ENCODE assay signal across 16 cellular contexts in the genomic region with DNA sequence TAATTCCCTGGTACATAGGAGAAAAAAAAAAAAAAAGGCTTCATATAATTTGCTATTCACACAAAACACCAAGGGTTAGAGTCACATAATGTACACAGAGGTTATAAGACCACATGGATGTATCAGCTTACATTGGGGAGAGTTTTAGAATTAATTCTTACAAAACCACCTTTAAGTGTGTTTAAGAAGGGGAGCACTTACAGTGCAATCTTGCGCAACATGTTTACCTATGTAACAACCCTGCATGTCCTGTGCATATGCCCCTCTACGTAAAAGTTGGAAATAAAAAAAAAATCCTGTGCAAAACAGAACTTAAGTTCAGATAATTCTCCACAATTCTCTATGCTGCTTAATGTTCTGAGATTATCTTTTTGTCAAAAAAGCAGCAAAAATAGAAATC.
A peak's percentile ranks its signal among the peaks of the same experiment; 100 is the strongest.
DNase-seq lines count a peak whose midpoint lies in the region; ATAC-seq, FAIRE-seq and TF ChIP-seq lines count a peak whose summit lies in the region.
"Had no signal": no experiment of that assay in that cellular context is flagged by ENCODE, and none has a peak within 500 bp of the region (broad histone marks: within the 10 kb centered on the region; RNA-seq: fewer than 3 reads in every experiment).

No MANE protein-coding gene starts in this region.

- no peaks in the 10 kb centered on the region for H3K9me3 Mint-ChIP-seq in activated T-helper 17 cell treated with anti-CD3 and anti-CD28 coated beads, Interleukin-2, amount 50 U/mL, for 72 hours
- H3K9me3 Mint-ChIP-seq: CD4-positive, CD25-positive, alpha-beta regulatory T cell; GM23338; H9 had no signal

- RAD21 ChIA-PET in GM12878 (lab: Charles Lee; ENCODE audit: unreplicated experiment) = interaction anchor here (1.3 to 1.9 kb wide), 4 partner anchors 12 to 102 kb away, joined by 3 to 5 read pairs (median 4); no protein-coding TSS in a partner anchor

- H3K4me1 ChIP-seq in GM12878 (ENCODE audit: control insufficient read depth, insufficient read depth, low read length) (peaks cover 4% of the 10 kb centered on the region; the same call in 1 of the 2 replicates), thyroid gland (peaks cover 11 to 30% of the 10 kb centered on the region in 2 donors)

- H3K36me3 Mint-ChIP-seq in activated T-helper 17 cell treated with anti-CD3 and anti-CD28 coated beads, Interleukin-2, amount 50 U/mL, for 72 hours (ENCODE audit: low read depth) = no peaks in the 10 kb centered on the region

- H2AFZ ChIP-seq in GM12878 (ENCODE audit: control insufficient read depth, low read depth, low read length) = no peak overlapping the region
- H2AFZ ChIP-seq: GM23338 had no signal

- H3K36me3 ChIP-seq in GM12878 (ENCODE audit: control insufficient read depth in 2 of 2, insufficient read depth in 2 of 2, low read length in 1 of 2) = 0 out of 4 replicates have a peak, but pooled peaks cover 0 to 4% of the 10 kb centered on the region in 2 experiments
- no peaks in the 10 kb centered on the region for H3K36me3 ChIP-seq in thyroid gland

- no peak overlapping the region for H3K9ac ChIP-seq in GM12878 (ENCODE audit: control insufficient read depth, insufficient read depth, low read length)
- H3K9ac ChIP-seq: BLaER1 treated with 17β-estradiol and CSF1 and Interleukin-3, amounts not matched to agents 10 nM and 100 nM had no signal

- no peak overlapping the region for H3K4me3 ChIP-seq in GM12878
- H3K4me3 ChIP-seq in thyroid gland (replicated peaks in 1 of 3) = no peak overlapping the region
- H3K4me3 ChIP-seq: BLaER1 treated with 17β-estradiol and CSF1 and Interleukin-3, amounts not matched to agents 10 nM and 100 nM; GM23338 had no signal

- H3K27me3 ChIP-seq in GM12878 (replicated peaks in 1 of 2; ENCODE audit: control insufficient read depth in 2 of 2, insufficient read depth in 2 of 2, low read length in 1 of 2) = no peaks in the 10 kb centered on the region
- H3K27me3 ChIP-seq in thyroid gland = no peaks in the 10 kb centered on the region
- H3K27me3 ChIP-seq: BLaER1 treated with 17β-estradiol and CSF1 and Interleukin-3, amounts not matched to agents 10 nM and 100 nM had no signal

- no peaks in the 10 kb centered on the region for H3K4me1 Mint-ChIP-seq in activated T-helper 17 cell treated with anti-CD3 and anti-CD28 coated beads, Interleukin-2, amount 50 U/mL, for 72 hours

- POLR2A ChIA-PET in GM12878 (lab: Charles Lee) = interaction anchor here (0.7 to 1.9 kb wide), 3 partner anchors 9 to 26 kb away, joined by 3 to 5 read pairs (median 3); no protein-coding TSS in a partner anchor

- H3K79me2 ChIP-seq in GM12878 (ENCODE audit: control insufficient read depth, insufficient read depth, low read length) = no peaks in the 10 kb centered on the region

- no peak for ATAC-seq in GM12878
- ATAC-seq in activated T-helper 17 cell treated with anti-CD3 and anti-CD28 coated beads, Interleukin-2, amount 50 U/mL, for 72 hours (replicated peaks) = no peak
- no peak for ATAC-seq in HG03097 (IDR thresholded peaks at IDR 0.05; ENCODE audit: low FRiP score, unreplicated experiment)
- ATAC-seq: GM23338 had no signal

- DNase-seq in NCI-H510A treated with DMSO at 0.1 percent for 48 hours (lab: John Stamatoyannopoulos, UW) (peak; percentile 9), NCI-H510A (lab: John Stamatoyannopoulos, UW) (no peak), GM12878 (ENCODE audit: low read depth, low spot score) (no peak), thyroid gland (no peak)
- DNase-seq: 8988T; ACHN; CD4-positive, CD25-positive, alpha-beta regulatory T cell; DMS53; H9 had no signal

- TF ChIP-seq RAD21 in Ishikawa (IDR thresholded peaks at IDR 0.05; ENCODE audit: low read depth) = no peak
- TF ChIP-seq RAD21 in GM12878 (IDR thresholded peaks at IDR 0.05; ENCODE audit: insufficient read depth, low read depth, low read length) = no peak

- in situ Hi-C loops in GM12878 (cut with MboI) = no loop called here

- TF ChIP-seq CTCF in GM12878 (IDR thresholded peaks at IDR 0.05 in 2 of 3, conservative IDR thresholded peaks at IDR 0.05 in 1 of 3; ENCODE audit: control insufficient read depth in 2 of 3, extremely low read depth in 1 of 3, insufficient read depth in 1 of 3, low read depth in 3 of 3, low read length in 3 of 3) (no peak), thyroid gland (IDR thresholded peaks at IDR 0.05) (no peak)

- no peak overlapping the region for H3K4me3 Mint-ChIP-seq in activated T-helper 17 cell treated with anti-CD3 and anti-CD28 coated beads, Interleukin-2, amount 50 U/mL, for 72 hours
- H3K4me3 Mint-ChIP-seq: CD4-positive, CD25-positive, alpha-beta regulatory T cell; GM23338; H9 had no signal

- peak; percentile 59 for FAIRE-seq in GM12878 (lab: Jason Lieb, UNC)
- FAIRE-seq: GM18507 had no signal

- no peaks in the 10 kb centered on the region for H4K20me1 ChIP-seq in GM12878 (ENCODE audit: control insufficient read depth, insufficient read depth)

- TF ChIP-seq EP300 in Ishikawa (IDR thresholded peaks at IDR 0.05; ENCODE audit: borderline replicate concordance) = no peak
- TF ChIP-seq EP300 in GM12878 (IDR thresholded peaks at IDR 0.05; ENCODE audit: borderline replicate concordance in 1 of 2, control insufficient read depth in 1 of 2, low read depth in 2 of 2, low read length in 2 of 2) = no peak

- H3K27ac ChIP-seq in GM12878 (ENCODE audit: control insufficient read depth, insufficient read depth) (no peak overlapping the region), thyroid gland (peak overlapping the region; percentile 42 to 68 (median 57))
- H3K27ac ChIP-seq: BLaER1 treated with 17β-estradiol and CSF1 and Interleukin-3, amounts not matched to agents 10 nM and 100 nM; HL-60 had no signal

- no peak overlapping the region for H3K4me2 ChIP-seq in GM12878 (ENCODE audit: control insufficient read depth, insufficient read depth)
- H3K4me2 ChIP-seq: GM23338 had no signal

- intact Hi-C loops in GM12878 (cut with micrococcal nuclease; ENCODE audit: unreplicated experiment) = loop anchor here (10.0 kb wide), 1 partner anchor 195 kb away; no protein-coding TSS in a partner anchor
- intact Hi-C loops in thyroid gland (cut with DNase I) = no loop called here

- no peaks in the 10 kb centered on the region for H3K27me3 Mint-ChIP-seq in activated T-helper 17 cell treated with anti-CD3 and anti-CD28 coated beads, Interleukin-2, amount 50 U/mL, for 72 hours
- H3K27me3 Mint-ChIP-seq: CD4-positive, CD25-positive, alpha-beta regulatory T cell had no signal

- SMC1A ChIA-PET in GM12878 (lab: Charles Lee; ENCODE audit: uncharacterized antibody, unreplicated experiment) = interaction anchor here (0.6 to 7.9 kb wide), 10 partner anchors 10 to 264 kb away, joined by 3 to 53 read pairs (median 4); no protein-coding TSS in a partner anchor

- CTCF ChIA-PET in GM12878 (lab: Yijun Ruan, JAX) = interaction anchor here (1.7 kb wide), 2 partner anchors 10 to 37 kb away, joined by 5 to 6 read pairs; no protein-coding TSS in a partner anchor

- TF ChIP-seq POLR2A in GM12878 (IDR thresholded peaks at IDR 0.05; ENCODE audit: low read depth, low read length) (no peak), thyroid gland (IDR thresholded peaks at IDR 0.05) (no peak)

- no peaks in the 10 kb centered on the region for H3K9me3 ChIP-seq in GM12878 (replicated peaks; ENCODE audit: control insufficient read depth, insufficient read depth, low read length)
- H3K9me3 ChIP-seq in thyroid gland = no peaks in the 10 kb centered on the region

- no peak overlapping the region for H3K27ac Mint-ChIP-seq in activated T-helper 17 cell treated with anti-CD3 and anti-CD28 coated beads, Interleukin-2, amount 50 U/mL, for 72 hours
- H3K27ac Mint-ChIP-seq: GM23338, H9 had no signal

- no TSS peak for BruUV-seq in GM12878 (replicated peaks; lab: Mats Ljungman, UMichigan)

- WGBS in GM12878 (ENCODE audit: insufficient coverage, insufficient replicate concordance, low lambda C conversion rate, missing lambda C conversion rate) = 95% methylated on average over 2 of the region's 2 CpGs
- 81 to 85% methylated on average over 2 of the region's 2 CpGs for WGBS in thyroid gland, 2 donors

TF ChIP-seq in Ishikawa, 13 proteins besides CTCF, POLR2A, EP300 and RAD21:
- peak; percentile 77 for TF ChIP-seq CEBPB (IDR thresholded peaks at IDR 0.05)
- no peak for TF ChIP-seq TAF1 (IDR thresholded peaks at IDR 0.05; ENCODE audit: low read depth)
- TF ChIP-seq ZBTB7A (IDR thresholded peaks at IDR 0.05; ENCODE audit: low read depth) = no peak
- no peak for TF ChIP-seq TCF12 (IDR thresholded peaks at IDR 0.05; ENCODE audit: low read depth)
- TF ChIP-seq, protein P1, sequence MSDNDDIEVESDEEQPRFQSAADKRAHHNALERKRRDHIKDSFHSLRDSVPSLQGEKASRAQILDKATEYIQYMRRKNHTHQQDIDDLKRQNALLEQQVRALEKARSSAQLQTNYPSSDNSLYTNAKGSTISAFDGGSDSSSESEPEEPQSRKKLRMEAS (IDR thresholded peaks at IDR 0.05) = no peak
- no peak for TF ChIP-seq USF1 (IDR thresholded peaks at IDR 0.05)
- no peak for TF ChIP-seq CREB1 (IDR thresholded peaks at IDR 0.05; ENCODE audit: low read depth)
- TF ChIP-seq NFIC (IDR thresholded peaks at IDR 0.05) = no peak

TF ChIP-seq in GM12878, 131 proteins besides CTCF, POLR2A, EP300 and RAD21 (continues in another document):
- TF ChIP-seq NKRF (conservative IDR thresholded peaks at IDR 0.05) (no peak), SMARCA5 (IDR thresholded peaks at IDR 0.05) (no peak), SUZ12 (IDR thresholded peaks at IDR 0.05; ENCODE audit: unreplicated experiment) (no peak)
- TF ChIP-seq, protein P2, sequence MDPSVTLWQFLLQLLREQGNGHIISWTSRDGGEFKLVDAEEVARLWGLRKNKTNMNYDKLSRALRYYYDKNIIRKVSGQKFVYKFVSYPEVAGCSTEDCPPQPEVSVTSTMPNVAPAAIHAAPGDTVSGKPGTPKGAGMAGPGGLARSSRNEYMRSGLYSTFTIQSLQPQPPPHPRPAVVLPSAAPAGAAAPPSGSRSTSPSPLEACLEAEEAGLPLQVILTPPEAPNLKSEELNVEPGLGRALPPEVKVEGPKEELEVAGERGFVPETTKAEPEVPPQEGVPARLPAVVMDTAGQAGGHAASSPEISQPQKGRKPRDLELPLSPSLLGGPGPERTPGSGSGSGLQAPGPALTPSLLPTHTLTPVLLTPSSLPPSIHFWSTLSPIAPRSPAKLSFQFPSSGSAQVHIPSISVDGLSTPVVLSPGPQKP (IDR thresholded peaks at IDR 0.05; ENCODE audit: low read depth, low read length) = no peak
